25 cellular contexts compared by ENCODE assay signal in the genomic region with DNA sequence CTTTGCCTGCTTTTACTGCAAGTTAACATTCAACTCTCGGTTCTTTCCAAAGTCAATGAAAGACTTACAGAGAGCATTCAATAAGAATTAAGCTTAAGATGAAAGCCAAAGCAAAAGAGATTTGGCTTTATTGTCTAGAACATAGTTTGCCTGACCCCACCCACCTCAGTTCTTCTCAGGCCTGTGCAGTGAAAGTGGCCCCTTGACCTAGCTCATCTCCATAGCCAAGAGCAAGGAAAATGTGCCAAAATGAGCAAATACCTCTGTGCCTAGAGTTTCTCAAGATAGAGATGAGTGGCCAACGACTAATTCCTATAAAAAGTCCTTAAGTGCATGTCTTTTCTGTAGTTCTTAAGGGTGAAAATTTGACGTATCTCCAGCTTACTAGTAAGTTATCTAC.
"Had no signal": no experiment of that assay in that cellular context is flagged by ENCODE, and none has a peak within 500 bp of the region (broad histone marks: within the 10 kb centered on the region; RNA-seq: fewer than 3 reads in every experiment).

No MANE protein-coding gene starts in this region.

- H3K9me3 ChIP-seq: stomach, suprapubic skin, thoracic aorta, thyroid gland, tibial artery, transverse colon, upper lobe of left lung, uterus, vagina had no signal

- H3K36me3 ChIP-seq: stomach, suprapubic skin, thoracic aorta, thyroid gland, tibial artery, tibial nerve, transverse colon, upper lobe of left lung, uterus, vagina had no signal

- H3K27me3 ChIP-seq: stomach, suprapubic skin, thyroid gland, tibial artery, tibial nerve, transverse colon, upper lobe of left lung, vagina had no signal

- H3K27ac ChIP-seq: stomach, suprapubic skin, thoracic aorta, thyroid gland, tibial artery, tibial nerve, transverse colon, upper lobe of left lung, uterus, vagina had no signal

- H3K4me3 ChIP-seq: stomach, suprapubic skin, thoracic aorta, thyroid gland, tibial artery, tibial nerve, transverse colon, upper lobe of left lung, uterus, vagina had no signal

- ATAC-seq: stimulated activated effector memory CD8-positive, alpha-beta T cell treated with anti-CD3 and anti-CD28 coated beads, Interleukin-12 subunit alpha, Interleukin-12 subunit beta, amount 100 ng/mL, for 72 hours; stimulated activated memory B cell treated with anti-CD40 and anti-IgM and Interleukin-4, amounts not matched to agents 10 μg/mL and 1 μg/mL and 100 μg/mL, for 72 hours; stimulated activated naive B cell treated with anti-CD40 and anti-IgM and Interleukin-4, amounts not matched to agents 10 μg/mL and 1 μg/mL and 100 μg/mL, for 72 hours; stimulated activated naive CD8-positive, alpha-beta T cell treated with anti-CD3 and anti-CD28 coated beads, Interleukin-15, amount 100 ng/mL, for 72 hours; stimulated activated naive CD8-positive, alpha-beta T cell treated with anti-CD3 and anti-CD28 coated beads, Interleukin-15, Interleukin-2, amounts not matched to agents 100 U/mL and 50 U/mL, for 24 hours had no signal

- H3K4me1 ChIP-seq: stomach, suprapubic skin, thyroid gland, tibial artery, upper lobe of left lung, uterus, vagina had no signal

- DNase-seq: stimulated activated CD4-positive, alpha-beta T cell treated with anti-CD3 and anti-CD28 coated beads, Interleukin-1b, Interleukin-23, amount 100 ng/mL, for 48 hours; stimulated activated CD4-positive, alpha-beta T cell treated with anti-CD3 and anti-CD28 coated beads, Interleukin-2, amount 100 ng/mL, for 48 hours; stimulated activated CD4-positive, alpha-beta T cell treated with anti-CD3 and anti-CD28 coated beads, Interleukin-4, amount 100 ng/mL, for 1 hour; stimulated activated CD4-positive, alpha-beta T cell treated with anti-CD3 and anti-CD28 coated beads, Interleukin-4, amount 100 ng/mL, for 24 hours; stimulated activated CD4-positive, alpha-beta T cell treated with anti-CD3 and anti-CD28 coated beads, Interleukin-4, amount 100 ng/mL, for 4 hours; stimulated activated CD8-positive, alpha-beta memory T cell treated with anti-CD3 and anti-CD28 coated beads, Interleukin-4, amount 100 ng/mL, for 48 hours; stimulated activated naive B cell treated with anti-CD40 and anti-IgM and Interleukin-4, amounts not matched to agents 10 μg/mL and 1 μg/mL and 100 μg/mL, for 72 hours; stimulated activated naive CD4-positive, alpha-beta T cell; stimulated activated naive CD4-positive, alpha-beta T cell treated with Interleukin-2 at 50 U/mL for 16 hours; stimulated activated naive CD8-positive, alpha-beta T cell treated with anti-CD3 and anti-CD28 coated beads, Interleukin-15, amount 100 ng/mL, for 72 hours; stimulated activated naive CD8-positive, alpha-beta T cell treated with anti-CD3 and anti-CD28 coated beads, Interleukin-15, Interleukin-2, amounts not matched to agents 100 U/mL and 50 U/mL, for 24 hours; stomach; substantia nigra; thyroid gland; tibial artery; transverse colon; trophoblast cell; upper lobe of left lung; uterus had no signal
